Comparison of ENCODE assay signal across 24 cellular contexts in genomic region chr2:107751936-107752335, GRCh38.
"Had no signal": no experiment of that assay in that cellular context is flagged by ENCODE, and none has a peak within 500 bp of the region (broad histone marks: within the 10 kb centered on the region; RNA-seq: fewer than 3 reads in every experiment).

No MANE protein-coding gene starts in this region.

- H3K4me3 ChIP-seq: colonic mucosa, coronary artery, dorsolateral prefrontal cortex, esophagus muscularis mucosa, esophagus squamous epithelium, gastrocnemius medialis, gastroesophageal sphincter, heart left ventricle, heart right ventricle had no signal

- H3K27me3 ChIP-seq: colonic mucosa, esophagus muscularis mucosa, esophagus squamous epithelium, foreskin keratinocyte, gastrocnemius medialis, gastroesophageal sphincter, heart left ventricle had no signal

- H3K36me3 ChIP-seq: colonic mucosa, esophagus muscularis mucosa, esophagus squamous epithelium, gastrocnemius medialis, gastroesophageal sphincter, heart left ventricle, heart right ventricle had no signal

- DNase-seq: colonic mucosa; cortex of kidney; dermis blood vessel endothelial cell; dorsolateral prefrontal cortex; effector CD4-positive, alpha-beta T cell; effector CD8-positive, alpha-beta T cell; effector memory CD4-positive, alpha-beta T cell; effector memory CD8-positive, alpha-beta T cell; endodermal cell; erythroblast; esophagus squamous epithelium; foreskin fibroblast; foreskin keratinocyte; foreskin melanocyte; gastrocnemius medialis; glutamatergic neuron; head of caudate nucleus; heart left ventricle; heart right ventricle had no signal

- H3K27ac ChIP-seq: colonic mucosa, coronary artery, dorsolateral prefrontal cortex, epithelial cell of prostate, esophagus muscularis mucosa, esophagus squamous epithelium, foreskin keratinocyte, gastrocnemius medialis, gastroesophageal sphincter, heart left ventricle, heart right ventricle had no signal

- ATAC-seq: effector memory CD8-positive, alpha-beta T cell; esophagus mucosa; foreskin keratinocyte; gastrocnemius medialis; gastroesophageal sphincter; heart left ventricle; heart right ventricle had no signal

- H3K9me3 ChIP-seq: colonic mucosa, esophagus muscularis mucosa, esophagus squamous epithelium, gastrocnemius medialis, gastroesophageal sphincter, heart left ventricle had no signal
